In genomic region chr3:72447059-72447946, GRCh38 we compare ENCODE assay signal across 8 cellular contexts. TPM values are rescaled to one million over a fixed set of nuclear protein-coding genes. Genes with fewer than 3 reads are reported as not detected.
DNase-seq lines count a peak whose midpoint lies in the region; ATAC-seq, FAIRE-seq and TF ChIP-seq lines count a peak whose summit lies in the region.

No MANE protein-coding gene starts in this region.

- CTCF ChIA-PET in activated CD8-positive, alpha-beta T cell treated with anti-CD3 and anti-CD28 coated beads for 36 hours (lab: Charles Lee): interaction anchor here (0.6 to 2.0 kb wide), 4 partner anchors 10 to 338 kb away, joined by 3 to 8 read pairs (median 4); no protein-coding TSS in a partner anchor

- peaks cover 0 to 4% (median 0%) of the 10 kb centered on the region in 11 experiments; a peak in 1 of 22 replicates for H3K9me3 ChIP-seq in BLaER1 treated with 17β-estradiol and CSF1 and Interleukin-3, amounts not matched to agents 10 nM and 100 nM (replicated peaks in 1 of 11)
- no peaks in the 10 kb centered on the region for H3K9me3 ChIP-seq in lung (ENCODE audit: control insufficient read depth in 2 of 2, insufficient read depth in 1 of 2, low read length in 1 of 2)

- FAIRE-seq in GM19239 (lab: Jason Lieb, UNC): peak; percentile 55

- ATAC-seq in HG03432 (IDR thresholded peaks at IDR 0.05; ENCODE audit: unreplicated experiment) (peak; percentile 91), lung (ENCODE audit: insufficient read depth, low FRiP score) (peak; percentile 99)
- peak; percentile 92 for ATAC-seq in activated CD8-positive, alpha-beta T cell treated with anti-CD3 and anti-CD28 coated beads for 36 hours

- POLR2A ChIA-PET in activated CD8-positive, alpha-beta T cell treated with anti-CD3 and anti-CD28 coated beads for 36 hours (lab: Charles Lee): interaction anchor here (0.6 to 2.4 kb wide), 10 partner anchors 10 to 188 kb away, joined by 3 to 8 read pairs (median 3); no protein-coding TSS in a partner anchor

- H3K27ac ChIP-seq in BLaER1 treated with 17β-estradiol and CSF1 and Interleukin-3, amounts not matched to agents 10 nM and 100 nM: peak overlapping the region; percentile 58 to 89 (median 84); a peak in 21 of 22 replicates
- peak overlapping the region; percentile 89 to 94 for H3K27ac ChIP-seq in lung (ENCODE audit: low read depth in 1 of 2, low read length in 1 of 2)

- H3K27me3 ChIP-seq in BLaER1 treated with 17β-estradiol and CSF1 and Interleukin-3, amounts not matched to agents 10 nM and 100 nM: no peaks in the 10 kb centered on the region
- H3K27me3 ChIP-seq in lung (ENCODE audit: control insufficient read depth, insufficient read depth): no peaks in the 10 kb centered on the region

- H3K27ac Mint-ChIP-seq in activated CD8-positive, alpha-beta T cell treated with anti-CD3 and anti-CD28 coated beads for 36 hours: peak overlapping the region; percentile 58

- H3K36me3 ChIP-seq in BLaER1 treated with 17β-estradiol and CSF1 and Interleukin-3, amounts not matched to agents 10 nM and 100 nM: peaks cover 0 to 25% (median 12%) of the 10 kb centered on the region in 11 experiments; a peak in 15 of 22 replicates
- no peaks in the 10 kb centered on the region for H3K36me3 ChIP-seq in lung (ENCODE audit: control insufficient read depth in 2 of 2, insufficient read depth in 2 of 2, low read length in 2 of 2)

- peaks cover 13% of the 10 kb centered on the region for H3K27me3 Mint-ChIP-seq in activated CD8-positive, alpha-beta T cell treated with anti-CD3 and anti-CD28 coated beads for 36 hours

- peak overlapping the region; percentile 83 to 93 (median 88) for H3K9ac ChIP-seq in BLaER1 treated with 17β-estradiol and CSF1 and Interleukin-3, amounts not matched to agents 10 nM and 100 nM

- peaks cover 38% of the 10 kb centered on the region for H3K4me1 Mint-ChIP-seq in activated CD8-positive, alpha-beta T cell treated with anti-CD3 and anti-CD28 coated beads for 36 hours (ENCODE audit: low read depth)

- H3K36me3 Mint-ChIP-seq in activated CD8-positive, alpha-beta T cell treated with anti-CD3 and anti-CD28 coated beads for 36 hours (ENCODE audit: low read depth): peaks cover 34% of the 10 kb centered on the region

- no peaks in the 10 kb centered on the region for H3K9me3 Mint-ChIP-seq in activated CD8-positive, alpha-beta T cell treated with anti-CD3 and anti-CD28 coated beads for 36 hours

- DNase-seq in GM19239 (ENCODE audit: insufficient read length, low spot score) (peak; percentile 94), NCI-H748 treated with DMSO at 0.1 percent for 48 hours (lab: John Stamatoyannopoulos, UW) (peak; percentile 61), ecto neural progenitor cell (ENCODE audit: low spot score) (peak; percentile 95), lung (ENCODE audit: low spot score) (peak; percentile 90)
- peak; percentile 90 for DNase-seq in activated CD8-positive, alpha-beta T cell treated with anti-CD3 and anti-CD28 coated beads for 36 hours
- peak; percentile 81 to 94 (median 91) for DNase-seq in stimulated activated CD4-positive, alpha-beta T cell treated with anti-CD3 and anti-CD28 coated beads, TNF-alpha, amount 100 ng/mL, for 1 hour (ENCODE audit: low read depth in 3 of 3, low spot score in 1 of 3)

- peak overlapping the region; percentile 50 for H3K4me3 Mint-ChIP-seq in activated CD8-positive, alpha-beta T cell treated with anti-CD3 and anti-CD28 coated beads for 36 hours

- peaks cover 25 to 39% (median 33%) of the 10 kb centered on the region in 10 experiments for H3K4me1 ChIP-seq in BLaER1 treated with 17β-estradiol and CSF1 and Interleukin-3, amounts not matched to agents 10 nM and 100 nM
- peaks cover 2 to 6% of the 10 kb centered on the region in 2 donors for H3K4me1 ChIP-seq in lung (ENCODE audit: control insufficient read depth in 2 of 2, insufficient read depth in 2 of 2, low read length in 2 of 2)

- H3K4me2 ChIP-seq in BLaER1 treated with 17β-estradiol and CSF1 and Interleukin-3, amounts not matched to agents 10 nM and 100 nM: peak overlapping the region; percentile 72 to 94 (median 88)

- peak overlapping the region; percentile 69 to 95 (median 85) for H3K4me3 ChIP-seq in BLaER1 treated with 17β-estradiol and CSF1 and Interleukin-3, amounts not matched to agents 10 nM and 100 nM
- peak overlapping the region; percentile 95 for H3K4me3 ChIP-seq in lung

- H4K20me1 ChIP-seq in BLaER1 treated with 17β-estradiol and CSF1 and Interleukin-3, amounts not matched to agents 10 nM and 100 nM: peaks cover 42 to 45% (median 44%) of the 10 kb centered on the region in 11 experiments

- intact Hi-C loops in activated CD8-positive, alpha-beta T cell treated with anti-CD3 and anti-CD28 coated beads for 36 hours (cut with micrococcal nuclease): loop anchor here (5.0 kb wide), 1 partner anchor 35 kb away; no protein-coding TSS in a partner anchor

- TF ChIP-seq CTCF in activated CD8-positive, alpha-beta T cell treated with anti-CD3 and anti-CD28 coated beads for 36 hours (IDR thresholded peaks at IDR 0.05): no peak
- no peak for TF ChIP-seq CTCF in lung (IDR thresholded peaks at IDR 0.05; ENCODE audit: control extremely low read depth, extremely low read depth)

- WGBS in lung, 2 donors: 8 to 17% methylated on average over 42 to 96 of the region's 97 CpGs

RNA-seq across cellular contexts. Expression of gene RYBP, which starts 0.9 kb away (rescaled TPM):
- 10 to 100 TPM; 19.1 to 19.4 TPM for total RNA-seq in activated CD8-positive, alpha-beta T cell treated with anti-CD3 and anti-CD28 coated beads for 36 hours
- 10 to 100 TPM; 16.5 to 38.6 TPM for total RNA-seq in lung
- polyA plus RNA-seq in lung: 10 to 100 TPM in 1 of 2 donors, 1 to 10 TPM in 1; 9.6 to 11.7 TPM

Comparison
In these comparisons a context has a peak if more than half of its experiments do, and no peak if none do; other contexts are left out.
1. Peak in every context shown above with its lines: DNase-seq, ATAC-seq, H3K4me3 ChIP-seq and H3K27ac ChIP-seq.